In the genomic region with DNA sequence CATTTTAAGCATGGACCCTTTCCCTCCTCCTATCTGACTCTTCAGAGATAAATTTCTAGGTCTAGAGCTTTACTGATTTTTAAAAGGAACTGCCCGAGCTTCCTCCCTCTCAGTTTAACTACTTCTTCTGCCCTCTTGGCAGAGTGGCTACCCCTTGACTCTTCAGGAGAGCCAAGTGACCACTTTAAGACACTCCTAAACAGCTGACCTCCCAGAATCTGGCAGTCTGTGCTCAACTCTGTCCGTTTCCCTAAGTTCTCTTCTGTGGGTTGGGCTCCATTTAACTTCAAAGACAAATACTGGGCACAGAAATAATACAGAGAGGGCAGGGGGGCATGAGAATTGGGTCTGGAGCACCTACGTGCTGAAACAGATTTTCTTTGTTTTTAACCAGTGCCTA, we compare ENCODE assay signal across 16 cellular contexts.
"Had no signal": no experiment of that assay in that cellular context is flagged by ENCODE, and none has a peak within 500 bp of the region (broad histone marks: within the 10 kb centered on the region; RNA-seq: fewer than 3 reads in every experiment).

No MANE protein-coding gene starts in this region.

- H3K4me1 Mint-ChIP-seq: activated naive CD8-positive, alpha-beta T cell treated with anti-CD3 and anti-CD28 coated beads, Interleukin-2, amount 50 U/mL, for 24 hours; stimulated activated effector memory CD8-positive, alpha-beta T cell treated with anti-CD3 and anti-CD28 coated beads, Interleukin-12 subunit alpha, Interleukin-12 subunit beta, amount 100 ng/mL, for 72 hours had no signal

- H3K4me3 ChIP-seq: cardiac muscle cell, esophagus muscularis mucosa, thoracic aorta, vagina had no signal

- DNase-seq: activated CD4-positive, alpha-beta T cell treated with anti-CD3 and anti-CD28 coated beads for 1 hour; activated CD4-positive, alpha-beta T cell treated with anti-CD3 and anti-CD28 coated beads, Interleukin-2, amount 50 U/mL, for 48 hours; activated naive CD4-positive, alpha-beta T cell treated with anti-CD3 and anti-CD28 coated beads for 36 hours; activated naive CD8-positive, alpha-beta T cell treated with anti-CD3 and anti-CD28 coated beads, Interleukin-2, amount 50 U/mL, for 24 hours; glutamatergic neuron; left ventricle myocardium superior; T-helper 1 cell; T1000 had no signal

- H3K27me3 ChIP-seq: cardiac muscle cell, esophagus muscularis mucosa, vagina had no signal

- H3K79me2 ChIP-seq: parathyroid adenoma had no signal

- H3K27ac ChIP-seq: cardiac muscle cell, esophagus muscularis mucosa, parathyroid adenoma, thoracic aorta, vagina, VCaP had no signal

- H3K27ac Mint-ChIP-seq: activated naive CD4-positive, alpha-beta T cell treated with anti-CD3 and anti-CD28 coated beads for 36 hours; activated naive CD8-positive, alpha-beta T cell treated with anti-CD3 and anti-CD28 coated beads, Interleukin-2, amount 50 U/mL, for 24 hours; activated T-helper 2 cell treated with anti-CD3 and anti-CD28 coated beads, Interferon-gamma antibody, Interleukin-2, Interleukin-4, amounts not matched to agents 10 μg/mL and 5 μg/mL and 100 μg/mL, durations not matched to agents 14 hours and 24 hours and 36 hours; stimulated activated effector memory CD8-positive, alpha-beta T cell treated with anti-CD3 and anti-CD28 coated beads, Interleukin-12 subunit alpha, Interleukin-12 subunit beta, amount 100 ng/mL, for 72 hours had no signal

- ATAC-seq: activated naive CD8-positive, alpha-beta T cell treated with anti-CD3 and anti-CD28 coated beads, Interleukin-2, amount 50 U/mL, for 24 hours; left ventricle myocardium superior; stimulated activated effector memory CD8-positive, alpha-beta T cell treated with anti-CD3 and anti-CD28 coated beads, Interleukin-12 subunit alpha, Interleukin-12 subunit beta, amount 100 ng/mL, for 72 hours had no signal

- H3K36me3 ChIP-seq: cardiac muscle cell, esophagus muscularis mucosa, thoracic aorta, vagina had no signal

- H3K9ac ChIP-seq: parathyroid adenoma had no signal

- H3K9me3 ChIP-seq: esophagus muscularis mucosa, thoracic aorta, vagina had no signal

- H3K4me1 ChIP-seq: parathyroid adenoma had no signal

- H3K36me3 Mint-ChIP-seq: stimulated activated effector memory CD8-positive, alpha-beta T cell treated with anti-CD3 and anti-CD28 coated beads, Interleukin-12 subunit alpha, Interleukin-12 subunit beta, amount 100 ng/mL, for 72 hours had no signal

- H3K9me3 Mint-ChIP-seq: activated naive CD4-positive, alpha-beta T cell treated with anti-CD3 and anti-CD28 coated beads for 36 hours; activated naive CD8-positive, alpha-beta T cell treated with anti-CD3 and anti-CD28 coated beads, Interleukin-2, amount 50 U/mL, for 24 hours; activated T-helper 2 cell treated with anti-CD3 and anti-CD28 coated beads, Interferon-gamma antibody, Interleukin-2, Interleukin-4, amounts not matched to agents 10 μg/mL and 5 μg/mL and 100 μg/mL, durations not matched to agents 14 hours and 24 hours and 36 hours; stimulated activated effector memory CD8-positive, alpha-beta T cell treated with anti-CD3 and anti-CD28 coated beads, Interleukin-12 subunit alpha, Interleukin-12 subunit beta, amount 100 ng/mL, for 72 hours had no signal

- H3K4me3 Mint-ChIP-seq: activated naive CD4-positive, alpha-beta T cell treated with anti-CD3 and anti-CD28 coated beads for 36 hours; activated naive CD8-positive, alpha-beta T cell treated with anti-CD3 and anti-CD28 coated beads, Interleukin-2, amount 50 U/mL, for 24 hours; stimulated activated effector memory CD8-positive, alpha-beta T cell treated with anti-CD3 and anti-CD28 coated beads, Interleukin-12 subunit alpha, Interleukin-12 subunit beta, amount 100 ng/mL, for 72 hours had no signal
